ENCODE assay signal across 19 cellular contexts in genomic region chr2:120868366-120868765, GRCh38.
DNase-seq lines count a peak whose midpoint lies in the region; ATAC-seq, FAIRE-seq and TF ChIP-seq lines count a peak whose summit lies in the region.
"Had no signal": no experiment of that assay in that cellular context is flagged by ENCODE, and none has a peak within 500 bp of the region (broad histone marks: within the 10 kb centered on the region; RNA-seq: fewer than 3 reads in every experiment).

No MANE protein-coding gene starts in this region.

- ATAC-seq in Right ventricle myocardium inferior (no peak), natural killer cell (no peak)

- no peaks in the 10 kb centered on the region for H3K36me3 Mint-ChIP-seq in natural killer cell
- H3K36me3 Mint-ChIP-seq: activated naive CD4-positive, alpha-beta T cell treated with anti-CD3 and anti-CD28 coated beads, Interleukin-2, amount 50 U/mL, for 24 hours had no signal

- H3K4me3 ChIP-seq in left ventricle myocardium inferior (peak overlapping the region; percentile 63), right atrium auricular region (peak overlapping the region in 1 of 2 donors; percentile 45), sigmoid colon (peak overlapping the region in 3 of 4 donors; percentile 41 to 51 (median 50))
- H3K4me3 ChIP-seq: A549, lung had no signal

- TF ChIP-seq EP300 in sigmoid colon (IDR thresholded peaks at IDR 0.05) = no peak

- H3K9me3 Mint-ChIP-seq in natural killer cell = no peaks in the 10 kb centered on the region
- H3K9me3 Mint-ChIP-seq: activated naive CD4-positive, alpha-beta T cell treated with anti-CD3 and anti-CD28 coated beads, Interleukin-2, amount 50 U/mL, for 24 hours had no signal

- no peaks in the 10 kb centered on the region for H3K4me1 Mint-ChIP-seq in natural killer cell
- H3K4me1 Mint-ChIP-seq: activated naive CD4-positive, alpha-beta T cell treated with anti-CD3 and anti-CD28 coated beads, Interleukin-2, amount 50 U/mL, for 24 hours had no signal

- no peak for TF ChIP-seq POLR2A in sigmoid colon (IDR thresholded peaks at IDR 0.05)

- no peak for FAIRE-seq in D721Med (lab: Jason Lieb, UNC)
- FAIRE-seq: A549, G401.6, GM19239, RCC 7860 had no signal

- no peak overlapping the region for H3K4me3 Mint-ChIP-seq in natural killer cell
- H3K4me3 Mint-ChIP-seq: activated naive CD4-positive, alpha-beta T cell treated with anti-CD3 and anti-CD28 coated beads, Interleukin-2, amount 50 U/mL, for 24 hours had no signal

- no peak for DNase-seq in left ventricle myocardium inferior
- DNase-seq in Right ventricle myocardium inferior (ENCODE audit: missing footprints) = no peak
- DNase-seq in right atrium auricular region (ENCODE audit: low spot score) = no peak
- DNase-seq in sigmoid colon = peak; percentile 50
- no peak for DNase-seq in D721Med (ENCODE audit: insufficient read length, low spot score)
- no peak for DNase-seq in natural killer cell
- DNase-seq in SW480 (ENCODE audit: low spot score) = no peak
- DNase-seq in NCI-H345 treated with DMSO at 0.1 percent for 48 hours (lab: John Stamatoyannopoulos, UW; ENCODE audit: unreplicated experiment) = no peak
- DNase-seq: activated CD4-positive, alpha-beta T cell treated with anti-CD3 and anti-CD28 coated beads for 4 hours; activated T-cell treated with anti-CD3 and anti-CD28 coated beads for 4 hours; NCI-H2029 treated with DMSO at 0.1 percent for 48 hours; NCI-H748 treated with DMSO at 0.1 percent for 48 hours had no signal

- WGBS in sigmoid colon, 2 donors = 73 to 77% methylated on average over 4 of the region's 4 CpGs

- H3K9me3 ChIP-seq in left ventricle myocardium inferior (replicated peaks) (no peaks in the 10 kb centered on the region), right atrium auricular region (no peaks in the 10 kb centered on the region), sigmoid colon (no peaks in the 10 kb centered on the region)
- H3K9me3 ChIP-seq: A549, thyroid gland had no signal

- no peaks in the 10 kb centered on the region for H3K36me3 ChIP-seq in left ventricle myocardium inferior
- no peaks in the 10 kb centered on the region for H3K36me3 ChIP-seq in right atrium auricular region
- no peaks in the 10 kb centered on the region for H3K36me3 ChIP-seq in sigmoid colon
- H3K36me3 ChIP-seq: thyroid gland had no signal

- H3K27me3 ChIP-seq in left ventricle myocardium inferior (ENCODE audit: low read depth) (peaks cover 37% of the 10 kb centered on the region), right atrium auricular region (no peaks in the 10 kb centered on the region), sigmoid colon (no peaks in the 10 kb centered on the region)
- H3K27me3 ChIP-seq: thyroid gland had no signal

- TF ChIP-seq CTCF in left ventricle myocardium inferior (IDR thresholded peaks at IDR 0.05; ENCODE audit: borderline replicate concordance) (no peak), right atrium auricular region (IDR thresholded peaks at IDR 0.05) (no peak), sigmoid colon (IDR thresholded peaks at IDR 0.05) (no peak), D721Med (IDR thresholded peaks at IDR 0.05; ENCODE audit: insufficient read depth, missing control alignments) (no peak), natural killer cell (IDR thresholded peaks at IDR 0.05) (no peak)

- H3K4me1 ChIP-seq in left ventricle myocardium inferior (peaks cover 21% of the 10 kb centered on the region), right atrium auricular region (peaks cover 0 to 30% of the 10 kb centered on the region in 2 donors), sigmoid colon (peaks cover 0 to 54% (median 43%) of the 10 kb centered on the region in 4 donors)

- peak overlapping the region; percentile 88 for H3K27ac ChIP-seq in left ventricle myocardium inferior (replicated peaks)
- peak overlapping the region; percentile 75 to 77 for H3K27ac ChIP-seq in right atrium auricular region
- H3K27ac ChIP-seq in sigmoid colon = peak overlapping the region; percentile 87 to 93 (median 90)

- intact Hi-C loops in left ventricle myocardium inferior (cut with micrococcal nuclease) = no loop called here
- intact Hi-C loops in Right ventricle myocardium inferior (cut with DNase I) = no loop called here
- intact Hi-C loops in sigmoid colon (cut with DNase I) = loop anchor here (5.0 kb wide), 4 partner anchors 41 to 209 kb away; partner anchors contain the start of gene GLI2
- intact Hi-C loops in natural killer cell (cut with micrococcal nuclease) = no loop called here

- peaks cover 26 to 28% of the 10 kb centered on the region in 2 donors for H3K27me3 Mint-ChIP-seq in natural killer cell (ENCODE audit: low read depth in 2 of 2)

- no peak overlapping the region for H3K27ac Mint-ChIP-seq in natural killer cell
- H3K27ac Mint-ChIP-seq: activated naive CD4-positive, alpha-beta T cell treated with anti-CD3 and anti-CD28 coated beads, Interleukin-2, amount 50 U/mL, for 24 hours had no signal
